In the genomic region with DNA sequence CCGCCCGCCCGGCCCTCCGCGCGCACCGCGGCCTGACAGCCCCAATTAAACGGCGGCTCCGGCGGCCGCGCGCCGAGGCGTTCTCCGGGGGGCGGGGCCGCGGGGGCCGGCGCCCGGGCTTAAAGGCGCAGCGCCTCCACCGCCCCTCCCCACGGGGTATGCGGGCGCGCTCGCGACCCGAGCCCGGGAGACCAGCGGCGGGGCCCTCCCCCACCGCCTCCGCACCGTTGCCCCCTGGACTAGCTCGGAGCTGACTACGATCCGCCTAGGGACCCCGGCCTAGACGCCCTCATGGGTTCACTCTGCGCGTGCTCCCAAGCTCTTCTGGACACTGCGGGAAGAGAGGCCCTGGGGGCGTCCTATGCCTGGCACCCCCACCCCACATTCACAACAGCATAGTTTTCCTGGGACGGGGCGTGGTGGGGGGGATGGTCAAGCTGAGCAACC, we compare ENCODE assay signal across 8 cellular contexts. TPM values are rescaled to one million over a fixed set of nuclear protein-coding genes. Genes with fewer than 3 reads are reported as not detected.
DNase-seq lines count a peak whose midpoint lies in the region; ATAC-seq, FAIRE-seq and TF ChIP-seq lines count a peak whose summit lies in the region.

A gene with protein sequence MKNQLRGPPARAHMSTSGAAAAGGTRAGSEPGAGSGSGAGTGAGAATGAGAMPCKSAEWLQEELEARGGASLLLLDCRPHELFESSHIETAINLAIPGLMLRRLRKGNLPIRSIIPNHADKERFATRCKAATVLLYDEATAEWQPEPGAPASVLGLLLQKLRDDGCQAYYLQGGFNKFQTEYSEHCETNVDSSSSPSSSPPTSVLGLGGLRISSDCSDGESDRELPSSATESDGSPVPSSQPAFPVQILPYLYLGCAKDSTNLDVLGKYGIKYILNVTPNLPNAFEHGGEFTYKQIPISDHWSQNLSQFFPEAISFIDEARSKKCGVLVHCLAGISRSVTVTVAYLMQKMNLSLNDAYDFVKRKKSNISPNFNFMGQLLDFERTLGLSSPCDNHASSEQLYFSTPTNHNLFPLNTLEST (minus strand): TSS at position 51 of the 447 bp plus-strand sequence. CDS start 205 bp downstream, outside the sequence.

- DNase-seq in CD1c-positive myeloid dendritic cell (ENCODE audit: extremely low spot score), result peak; percentile 81
- peak; percentile 47 for DNase-seq in Jurkat, Clone E6-1 (ENCODE audit: low read depth, low spot score)
- DNase-seq in T follicular helper cell (ENCODE audit: low read depth), result peak; percentile 55
- peak; percentile 90 for DNase-seq in adipocyte (ENCODE audit: low read depth)
- peak; percentile 83 for DNase-seq in left cardiac atrium
- DNase-seq in prostate gland (ENCODE audit: low spot score), result peak; percentile 61
- DNase-seq in urothelium cell line (ENCODE audit: low spot score), result peak; percentile 82

- peak within 1 kb of the TSS; percentile 92 for H3K9ac ChIP-seq in adipocyte (ENCODE audit: low read length)

- no peak for TF ChIP-seq CTCF in prostate gland (IDR thresholded peaks at IDR 0.05)

- peak within 1 kb of the TSS; percentile 85 to 88 for H3K27ac ChIP-seq in prostate gland

- intact Hi-C loops in left cardiac atrium (cut with DNase I), result loop anchor here (5.0 kb wide), 2 partner anchors 56 to 66 kb away; no protein-coding TSS in a partner anchor
- intact Hi-C loops in prostate gland (cut with DNase I), result loop anchor here (5.0 to 10.0 kb wide), 2 partner anchors 88 to 114 kb away; a partner anchor contains a TSS

- H3K9me3 ChIP-seq in adipocyte (ENCODE audit: control insufficient read depth, low read length) (no peaks in the 10 kb centered on the region), prostate gland (no peaks in the 10 kb centered on the region)

- peak; percentile 37 for FAIRE-seq in urothelium cell line (lab: Jason Lieb, UNC)

- WGBS in prostate gland, result 1% methylated on average over 17 of the region's 51 CpGs

- ATAC-seq in GM21360 (IDR thresholded peaks at IDR 0.05; ENCODE audit: unreplicated experiment), result peak; percentile 31
- ATAC-seq in left cardiac atrium, result peak; percentile 64 to 71

- H3K4me3 ChIP-seq in Jurkat, Clone E6-1 (ENCODE audit: low read length), result peak within 1 kb of the TSS; percentile 81
- peak within 1 kb of the TSS; percentile 88 for H3K4me3 ChIP-seq in adipocyte (ENCODE audit: low read length)
- peak within 1 kb of the TSS; percentile 55 to 64 for H3K4me3 ChIP-seq in prostate gland

- peaks cover 7% of the 10 kb centered on the region for H3K36me3 ChIP-seq in adipocyte (ENCODE audit: control insufficient read depth, insufficient read depth, low read length, severe bottlenecking)
- peaks cover 0 to 2% of the 10 kb centered on the region in 2 donors for H3K36me3 ChIP-seq in prostate gland

- H3K27me3 ChIP-seq in adipocyte (replicated peaks; ENCODE audit: control insufficient read depth, insufficient read depth, low read length) (no peaks in the 10 kb centered on the region), prostate gland (replicated peaks; ENCODE audit: insufficient read depth) (no peaks in the 10 kb centered on the region)

- no peak for TF ChIP-seq POLR2A in prostate gland (IDR thresholded peaks at IDR 0.05)

- peaks cover 37% of the 10 kb centered on the region for H3K4me1 ChIP-seq in adipocyte (ENCODE audit: control insufficient read depth, insufficient read depth, low read length)
- H3K4me1 ChIP-seq in prostate gland (replicated peaks), result peaks cover 7% of the 10 kb centered on the region

RNA-seq across cellular contexts. Expression of the gene that starts here (rescaled TPM):
- polyA plus RNA-seq in Jurkat, Clone E6-1 (2012; ENCODE audit: insufficient read depth, insufficient read length), result 12.6 TPM
- total RNA-seq in left cardiac atrium, result 10 to 100 TPM; 24.6 to 39.3 TPM
- 10 to 100 TPM in 1 of 2 donors, 1 to 10 TPM in 1; 9.1 to 34.0 TPM for total RNA-seq in prostate gland

Comparison
In these comparisons a context has a peak if more than half of its experiments do, and no peak if none do; other contexts are left out.
1. Peak in every context shown above with its lines: DNase-seq, ATAC-seq, H3K4me3 ChIP-seq and H3K27ac ChIP-seq.